In genomic region chr2:160269365-160269764, GRCh38 we compare ENCODE assay signal across 8 cellular contexts.
DNase-seq lines count a peak whose midpoint lies in the region; ATAC-seq and TF ChIP-seq lines count a peak whose summit lies in the region.

No MANE protein-coding gene starts in this region.

- H2AK5ac ChIP-seq in neuronal stem cell (ENCODE audit: low read depth, low read length): no peak overlapping the region

- no peak overlapping the region for H3K9ac ChIP-seq in neuronal stem cell (ENCODE audit: low read depth, low read length, poor library complexity)

- no peak overlapping the region for H3K4ac ChIP-seq in neuronal stem cell (ENCODE audit: low read length)

- peaks cover 2 to 18% of the 10 kb centered on the region in 2 donors for H3K4me1 ChIP-seq in neuronal stem cell (ENCODE audit: control insufficient read depth in 2 of 2, insufficient read depth in 1 of 2, low read depth in 1 of 2, low read length in 2 of 2)

- no peak overlapping the region for H3K23ac ChIP-seq in neuronal stem cell (ENCODE audit: low read depth, low read length, poor library complexity)

- peak overlapping the region; percentile 72 for H2AFZ ChIP-seq in neuronal stem cell (ENCODE audit: low read length)

- H3K14ac ChIP-seq in neuronal stem cell (ENCODE audit: low read length): no peak overlapping the region

- peaks cover 0 to 38% of the 10 kb centered on the region in 2 donors for H3K36me3 ChIP-seq in neuronal stem cell (replicated peaks in 1 of 2; ENCODE audit: control insufficient read depth in 2 of 2, insufficient read depth in 2 of 2, low read length in 2 of 2)

- H4K8ac ChIP-seq in neuronal stem cell (ENCODE audit: low read depth, low read length): no peak overlapping the region

- peak overlapping the region; percentile 74 for H3K4me2 ChIP-seq in neuronal stem cell (ENCODE audit: insufficient read depth, low read length, poor library complexity, severe bottlenecking)

- H3K79me1 ChIP-seq in neuronal stem cell (ENCODE audit: low read depth, low read length): no peaks in the 10 kb centered on the region

- peak overlapping the region; percentile 78 for H2BK5ac ChIP-seq in neuronal stem cell (ENCODE audit: low read length)

- H2BK120ac ChIP-seq in neuronal stem cell (ENCODE audit: low read depth, low read length): no peak overlapping the region

- no peak overlapping the region for H4K91ac ChIP-seq in neuronal stem cell (ENCODE audit: low read depth, low read length, poor library complexity)

- ATAC-seq in GM21381 (IDR thresholded peaks at IDR 0.05; ENCODE audit: unreplicated experiment) (peak; percentile 7), HG03521 (IDR thresholded peaks at IDR 0.05; ENCODE audit: unreplicated experiment) (no peak)

- H3K9me3 ChIP-seq in neuronal stem cell (replicated peaks in 1 of 2; ENCODE audit: control insufficient read depth in 2 of 2, insufficient read depth in 1 of 2, low read depth in 1 of 2, low read length in 2 of 2): peaks cover 0 to 16% of the 10 kb centered on the region in 2 donors

- H3K4me3 ChIP-seq in epithelial cell of proximal tubule (ENCODE audit: low read depth, low read length): peak overlapping the region; percentile 9
- no peak overlapping the region for H3K4me3 ChIP-seq in neuronal stem cell (ENCODE audit: low read length in 2 of 2)

- TF ChIP-seq CTCF in epithelial cell of proximal tubule (conservative IDR thresholded peaks at IDR 0.05; ENCODE audit: low read depth, low read length): no peak

- H3K27me3 ChIP-seq in neuronal stem cell (ENCODE audit: control insufficient read depth in 3 of 3, insufficient read depth in 3 of 3, low read depth in 1 of 3, low read length in 3 of 3): no peaks in the 10 kb centered on the region

- WGBS in neuronal stem cell (ENCODE audit: extremely low coverage in 2 of 2, insufficient read length in 2 of 2, insufficient replicate concordance in 1 of 2), 2 donors: no CpG with 5 or more reads among the region's 4 CpGs

- peak overlapping the region; percentile 49 for H3K18ac ChIP-seq in neuronal stem cell (ENCODE audit: low read length)

- H2BK15ac ChIP-seq in neuronal stem cell (ENCODE audit: low read length): no peak overlapping the region

- peak overlapping the region; percentile 97 for H3K27ac ChIP-seq in neuronal stem cell (replicated peaks; ENCODE audit: low read length)

- DNase-seq in NCI-H774 (lab: John Stamatoyannopoulos, UW): peak; percentile 25
- no peak for DNase-seq in epithelial cell of proximal tubule (ENCODE audit: low read depth)
- DNase-seq in neuronal stem cell (ENCODE audit: low spot score): no peak
- DNase-seq in Ammon's horn (ENCODE audit: low spot score): no peak
- DNase-seq in stimulated activated CD8-positive, alpha-beta memory T cell treated with anti-CD3 and anti-CD28 coated beads, Interleukin-4, amount 100 ng/mL, for 48 hours: no peak
- no peak for DNase-seq in COR-L47 (lab: John Stamatoyannopoulos, UW)

- no peak overlapping the region for H2BK12ac ChIP-seq in neuronal stem cell (ENCODE audit: low read length)
